ENCODE assay signal across 17 cellular contexts in genomic region chr5:63022403-63022802, GRCh38.
DNase-seq lines count a peak whose midpoint lies in the region; ATAC-seq and TF ChIP-seq lines count a peak whose summit lies in the region.
"Had no signal": no experiment of that assay in that cellular context is flagged by ENCODE, and none has a peak within 500 bp of the region (broad histone marks: within the 10 kb centered on the region; RNA-seq: fewer than 3 reads in every experiment).

No MANE protein-coding gene starts in this region.

- TF ChIP-seq CTCF in GM13976 (IDR thresholded peaks at IDR 0.05; ENCODE audit: borderline replicate concordance, control extremely low read depth, extremely low read depth, insufficient read depth, missing control alignments): no peak

- no peak overlapping the region for H3K4me3 ChIP-seq in H7 (ENCODE audit: insufficient read depth, low read depth, low read length)
- H3K4me3 ChIP-seq: A549; BLaER1 treated with 17β-estradiol and CSF1 and Interleukin-3, amounts not matched to agents 10 nM and 100 nM had no signal

- in situ Hi-C loops in GM13976 (cut with MboI; ENCODE audit: low sequenced_read_pairs, unreplicated experiment): no loop called here

- H3K36me3 ChIP-seq in H7 (replicated peaks; ENCODE audit: control insufficient read depth, insufficient read depth, low read length): no peaks in the 10 kb centered on the region
- H3K36me3 ChIP-seq: BLaER1 treated with 17β-estradiol and CSF1 and Interleukin-3, amounts not matched to agents 10 nM and 100 nM had no signal

- ATAC-seq in GM18873 (IDR thresholded peaks at IDR 0.05; ENCODE audit: low FRiP score, unreplicated experiment) (peak; percentile 52), GM21786 (IDR thresholded peaks at IDR 0.05; ENCODE audit: unreplicated experiment) (peak; percentile 51), HG02840 (IDR thresholded peaks at IDR 0.05; ENCODE audit: low FRiP score, unreplicated experiment) (peak; percentile 65), HG03439 (IDR thresholded peaks at IDR 0.05; ENCODE audit: unreplicated experiment) (peak; percentile 42)
- ATAC-seq: A549, HepG2 had no signal

- H3K27me3 ChIP-seq in H7 (ENCODE audit: control insufficient read depth, insufficient read depth, low read length): no peaks in the 10 kb centered on the region
- H3K27me3 ChIP-seq: BLaER1 treated with 17β-estradiol and CSF1 and Interleukin-3, amounts not matched to agents 10 nM and 100 nM had no signal

- DNase-seq in H7 (no peak), NCI-H446 (lab: John Stamatoyannopoulos, UW) (no peak), GM13976 (ENCODE audit: low spot score) (no peak), SHP77 treated with DMSO at 0.1 percent for 48 hours (lab: John Stamatoyannopoulos, UW) (no peak)
- DNase-seq: CD8-positive, alpha-beta memory T cell; DND-41; KG1; NCI-H1436; NCI-H2081; NCI-H510A treated with DMSO at 0.1 percent for 48 hours had no signal
